Comparison of ENCODE assay signal across 21 cellular contexts in the genomic region with DNA sequence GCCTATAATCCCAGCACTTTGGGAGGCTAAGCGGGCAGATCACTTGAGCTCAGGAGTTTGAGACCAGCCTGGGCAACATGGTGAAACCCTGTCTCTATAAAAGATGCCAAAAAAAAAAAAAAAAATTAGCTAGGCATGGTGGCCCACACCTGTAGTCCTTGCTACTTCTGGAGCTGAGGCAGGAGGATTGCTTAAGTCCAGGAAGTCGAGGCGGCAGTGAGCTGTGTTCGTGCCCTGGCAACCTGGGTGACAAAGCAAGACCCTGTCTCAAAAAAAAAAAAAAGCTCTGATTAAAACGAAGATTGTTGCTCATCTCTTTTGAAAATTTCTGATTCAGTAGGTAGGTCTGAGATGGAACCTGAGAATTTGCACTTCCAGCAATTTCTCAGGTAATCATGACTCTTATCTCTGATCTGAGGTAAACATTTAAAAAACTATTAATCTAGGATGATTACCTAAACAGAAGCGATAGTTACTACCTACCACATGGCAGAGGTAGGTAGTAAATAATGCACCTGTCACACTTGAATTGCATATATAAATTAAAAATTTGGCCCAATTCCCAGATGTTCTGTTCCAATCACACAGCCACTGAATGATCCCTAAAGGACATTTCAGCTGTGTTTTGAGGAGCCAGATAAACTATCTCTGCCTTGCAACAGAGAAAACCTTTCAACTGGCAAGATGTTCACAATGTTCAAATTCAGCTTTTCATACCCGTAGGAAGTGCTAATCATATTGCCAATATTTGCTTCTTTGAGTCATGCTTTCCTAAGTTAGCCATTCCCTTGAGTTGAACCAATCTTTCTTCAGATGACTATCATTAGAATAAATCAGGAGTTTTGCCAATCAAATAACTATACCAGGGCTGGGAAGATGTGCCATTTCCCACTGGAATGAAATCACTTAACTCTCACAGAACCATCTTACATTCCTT. TPM values are rescaled to one million over a fixed set of nuclear protein-coding genes. Genes with fewer than 3 reads are reported as not detected.
A peak's percentile ranks its signal among the peaks of the same experiment; 100 is the strongest.
DNase-seq lines count a peak whose midpoint lies in the region; ATAC-seq, FAIRE-seq and TF ChIP-seq lines count a peak whose summit lies in the region.
"Had no signal": no experiment of that assay in that cellular context is flagged by ENCODE, and none has a peak within 500 bp of the region (broad histone marks: within the 10 kb centered on the region; RNA-seq: fewer than 3 reads in every experiment).

No MANE protein-coding gene starts in this region.

- FAIRE-seq in HepG2 (lab: Jason Lieb, UNC), result no peak
- no peak for FAIRE-seq in bronchial epithelial cell (lab: Jason Lieb, UNC)
- FAIRE-seq: urothelium cell line had no signal

- H3K79me2 ChIP-seq in HepG2 (ENCODE audit: insufficient read depth, low read length), result no peaks in the 10 kb centered on the region

- H3K9me3 ChIP-seq in HepG2 (ENCODE audit: low read length) (no peaks in the 10 kb centered on the region), right lobe of liver (no peaks in the 10 kb centered on the region)
- H3K9me3 ChIP-seq: heart right ventricle had no signal

- H4K20me1 ChIP-seq in HepG2 (ENCODE audit: insufficient read depth, low read length), result no peaks in the 10 kb centered on the region

- TF ChIP-seq CTCF in HepG2 (CRISPR knock-in tag; IDR thresholded peaks at IDR 0.05), result no peak
- TF ChIP-seq CTCF in right lobe of liver (IDR thresholded peaks at IDR 0.05), result no peak
- TF ChIP-seq CTCF in bronchial epithelial cell (IDR thresholded peaks at IDR 0.05; ENCODE audit: insufficient read depth, low read length, severe bottlenecking), result no peak

- no peaks in the 10 kb centered on the region for H3K27me3 Mint-ChIP-seq in activated naive CD8-positive, alpha-beta T cell treated with anti-CD3 and anti-CD28 coated beads for 36 hours
- H3K27me3 Mint-ChIP-seq: activated CD4-positive, alpha-beta memory T cell treated with anti-CD3 and anti-CD28 coated beads, Interleukin-2, amount 10 ng/mL, durations not matched to agents 7 days and 5 days had no signal

- TF ChIP-seq POLR2A in HepG2 (IDR thresholded peaks at IDR 0.05; ENCODE audit: insufficient read depth in 1 of 2, low read depth in 2 of 2, low read length in 2 of 2) (no peak), right lobe of liver (IDR thresholded peaks at IDR 0.05) (no peak)

- H3K36me3 Mint-ChIP-seq in activated naive CD8-positive, alpha-beta T cell treated with anti-CD3 and anti-CD28 coated beads for 36 hours, result no peaks in the 10 kb centered on the region

- no peak overlapping the region for H3K4me3 Mint-ChIP-seq in activated naive CD8-positive, alpha-beta T cell treated with anti-CD3 and anti-CD28 coated beads for 36 hours
- H3K4me3 Mint-ChIP-seq: activated CD4-positive, alpha-beta memory T cell treated with anti-CD3 and anti-CD28 coated beads, Interleukin-2, amount 10 ng/mL, durations not matched to agents 7 days and 5 days; nephron progenitor cell had no signal

- DNase-seq in HepG2 (ENCODE audit: low spot score) (peak; percentile 65), right lobe of liver (no peak), NCI-H2107 (lab: John Stamatoyannopoulos, UW) (peak; percentile 58), bronchial epithelial cell (ENCODE audit: low read depth) (peak; percentile 41), NCI-H526 treated with DMSO at 0.1 percent for 48 hours (lab: John Stamatoyannopoulos, UW) (no peak)
- DNase-seq in activated naive CD8-positive, alpha-beta T cell treated with anti-CD3 and anti-CD28 coated beads for 36 hours, result no peak
- DNase-seq: activated CD4-positive, alpha-beta memory T cell treated with anti-CD3 and anti-CD28 coated beads, Interleukin-2, amount 10 ng/mL, durations not matched to agents 7 days and 5 days; effector CD8-positive, alpha-beta T cell; GF-D8; heart right ventricle; islet precursor cell; mesenchymal stem cell; NCI-H446; nephron progenitor cell; stimulated activated naive CD8-positive, alpha-beta T cell treated with anti-CD3 and anti-CD28 coated beads, Interleukin-15, Interleukin-2, amounts not matched to agents 100 U/mL and 50 U/mL, for 24 hours had no signal

- no peak overlapping the region for H3K9ac ChIP-seq in HepG2 (ENCODE audit: insufficient read depth, low read depth, low read length)

- no peaks in the 10 kb centered on the region for H3K9me3 Mint-ChIP-seq in activated naive CD8-positive, alpha-beta T cell treated with anti-CD3 and anti-CD28 coated beads for 36 hours
- H3K9me3 Mint-ChIP-seq: activated CD4-positive, alpha-beta memory T cell treated with anti-CD3 and anti-CD28 coated beads, Interleukin-2, amount 10 ng/mL, durations not matched to agents 7 days and 5 days; nephron progenitor cell had no signal

- TF ChIP-seq EP300 in HepG2 (IDR thresholded peaks at IDR 0.05; ENCODE audit: low read depth in 2 of 2, low read length in 2 of 2) (peak in 1 of 2 experiments; percentile 39; a peak in 2 of 4 replicates), HepG2 (CRISPR knock-in tag; IDR thresholded peaks at IDR 0.05; ENCODE audit: borderline replicate concordance) (peak; percentile 41; the same call in 1 of the 2 replicates)

- intact Hi-C loops in HepG2 (cut with micrococcal nuclease; ENCODE audit: unreplicated experiment), result loop anchor here (5.0 kb wide), 2 partner anchors 115 to 270 kb away; a partner anchor contains a TSS
- intact Hi-C loops in right lobe of liver (cut with DNase I), result no loop called here

- H3K4me1 Mint-ChIP-seq in activated naive CD8-positive, alpha-beta T cell treated with anti-CD3 and anti-CD28 coated beads for 36 hours, result peaks cover 18% of the 10 kb centered on the region

- peak overlapping the region; percentile 73 for H3K4me2 ChIP-seq in HepG2 (ENCODE audit: low read depth, low read length)

- TF ChIP-seq RAD21 in HepG2 (CRISPR knock-in tag; IDR thresholded peaks at IDR 0.05), result no peak

- H3K36me3 ChIP-seq in HepG2 (replicated peaks in 1 of 2; ENCODE audit: control insufficient read depth in 1 of 2, insufficient read depth in 2 of 2, low read length in 2 of 2), result no peaks in the 10 kb centered on the region
- no peaks in the 10 kb centered on the region for H3K36me3 ChIP-seq in right lobe of liver
- no peaks in the 10 kb centered on the region for H3K36me3 ChIP-seq in bronchial epithelial cell (ENCODE audit: control insufficient read depth, insufficient read depth, low read length)
- H3K36me3 ChIP-seq: cardiac muscle cell, heart right ventricle had no signal

- H3K27me3 ChIP-seq in HepG2 (ENCODE audit: control insufficient read depth in 1 of 2, insufficient read depth in 2 of 2, low read length in 2 of 2) (no peaks in the 10 kb centered on the region; a peak in 2 of 5 replicates), right lobe of liver (no peaks in the 10 kb centered on the region), bronchial epithelial cell (ENCODE audit: control insufficient read depth, insufficient read depth, low read length) (no peaks in the 10 kb centered on the region)
- H3K27me3 ChIP-seq: cardiac muscle cell, heart right ventricle had no signal

- H3K27ac ChIP-seq in HepG2 (ENCODE audit: extremely low read length, insufficient read depth, low read length) (peak overlapping the region; percentile 0), right lobe of liver (no peak overlapping the region)
- H3K27ac ChIP-seq: cardiac muscle cell, heart right ventricle had no signal

- in situ Hi-C loops in HepG2 (cut with HindIII; ENCODE audit: extremely low pct_ligation_motif_present, low pct_unique_long_range_greater_than_20kb), result loop anchor here (5.0 kb wide), 1 partner anchor 40 kb away; a partner anchor contains a TSS

- no peak overlapping the region for H2AFZ ChIP-seq in HepG2 (ENCODE audit: low read length)

- CTCF ChIA-PET in HepG2 (lab: Yijun Ruan, JAX; ENCODE audit: low intra/inter-chr PET ratio, low total read pairs), result no interaction called here

- no TSS peak for BruUV-seq in HepG2 (replicated peaks; lab: Mats Ljungman, UMichigan)

- H3K4me1 ChIP-seq in HepG2 (ENCODE audit: insufficient read depth, low read length) (peaks cover 50% of the 10 kb centered on the region), right lobe of liver (no peaks in the 10 kb centered on the region)

- POLR2A ChIA-PET in HepG2 (lab: Yijun Ruan, JAX), result interaction anchor here (0.8 to 3.5 kb wide), 12 partner anchors 11 to 196 kb away, joined by 3 to 59 read pairs (median 6); a partner anchor contains a TSS

- no peak for ATAC-seq in HepG2
- ATAC-seq in right lobe of liver, result no peak
- no peak for ATAC-seq in HG03439 (IDR thresholded peaks at IDR 0.05; ENCODE audit: unreplicated experiment)
- no peak for ATAC-seq in GM21737 (IDR thresholded peaks at IDR 0.05; ENCODE audit: unreplicated experiment)
- ATAC-seq: heart right ventricle; stimulated activated naive CD8-positive, alpha-beta T cell treated with anti-CD3 and anti-CD28 coated beads, Interleukin-15, Interleukin-2, amounts not matched to agents 100 U/mL and 50 U/mL, for 24 hours had no signal

- 4% methylated on average over 7 of the region's 7 CpGs for WGBS in HepG2 (ENCODE audit: low lambda C conversion rate)
- WGBS in right lobe of liver (ENCODE audit: insufficient coverage, low coverage, low lambda C conversion rate, missing lambda C conversion rate), result 60% methylated on average over 6 of the region's 7 CpGs

- no peak overlapping the region; a peak in 2 of 6 replicates for H3K4me3 ChIP-seq in HepG2 (replicated peaks in 1 of 3; ENCODE audit: insufficient read depth in 1 of 3, low read depth in 2 of 3, low read length in 3 of 3)
- no peak overlapping the region for H3K4me3 ChIP-seq in right lobe of liver
- H3K4me3 ChIP-seq in bronchial epithelial cell (ENCODE audit: low read depth, low read length), result no peak overlapping the region
- H3K4me3 ChIP-seq: cardiac muscle cell, heart right ventricle had no signal

- H3K27ac Mint-ChIP-seq in activated naive CD8-positive, alpha-beta T cell treated with anti-CD3 and anti-CD28 coated beads for 36 hours, result no peak overlapping the region
- H3K27ac Mint-ChIP-seq: activated CD4-positive, alpha-beta memory T cell treated with anti-CD3 and anti-CD28 coated beads, Interleukin-2, amount 10 ng/mL, durations not matched to agents 7 days and 5 days; nephron progenitor cell had no signal

RNA-seq across cellular contexts. Expression of a gene that starts 4.2 kb away (rescaled TPM):
- total RNA-seq in HepG2 (2016; rRNA removed; fragmentation: Illumina TruSeq; extraction: Trizol), result 9.5 and 12.8 TPM in 2 replicates
- 1.4 and 1.7 TPM in 2 replicates for total RNA-seq in HepG2 (2016; cell fraction: cytosol; rRNA removed; fragmentation: Illumina TruSeq; extraction: Trizol; ENCODE audit: low read depth)
- total RNA-seq in HepG2 (2016; cell fraction: insoluble cytoplasmic fraction; rRNA removed; fragmentation: Illumina TruSeq; extraction: Trizol), result 10.8 and 12.7 TPM in 2 replicates
- 1.9 and 3.0 TPM in 2 replicates for total RNA-seq in HepG2 (2016; cell fraction: membrane; rRNA removed; fragmentation: Illumina TruSeq; extraction: Trizol)
- 16.2 and 17.5 TPM in 2 replicates for total RNA-seq in HepG2 (2016; cell fraction: nucleus; rRNA removed; fragmentation: Illumina TruSeq; extraction: Trizol)
- 11.0 and 16.9 TPM in 2 replicates for polyA plus RNA-seq in HepG2 (2011; rRNA removed)
- 4.2 and 4.7 TPM in 2 replicates for polyA plus RNA-seq in HepG2 (2011; cell fraction: cytosol; rRNA removed)
- 48.7 and 52.6 TPM in 2 replicates for polyA plus RNA-seq in HepG2 (2011; cell fraction: nucleus; rRNA removed)
- 12.2 and 12.9 TPM in 2 replicates for polyA plus RNA-seq in HepG2 (2012)
- polyA plus RNA-seq in HepG2 (2016; cell fraction: cytosol; fragmentation: Illumina TruSeq; extraction: Trizol; ENCODE audit: low read depth), result 0.97 and 1.2 TPM in 2 replicates
- polyA plus RNA-seq in HepG2 (2016; cell fraction: insoluble cytoplasmic fraction; fragmentation: Illumina TruSeq; extraction: Trizol; ENCODE audit: low read depth), result 7.4 and 7.8 TPM in 2 replicates
- 1.8 and 2.2 TPM in 2 replicates for polyA plus RNA-seq in HepG2 (2016; cell fraction: membrane; fragmentation: Illumina TruSeq; extraction: Trizol; ENCODE audit: low read depth)
- 29.9 and 31.5 TPM in 2 replicates for polyA plus RNA-seq in HepG2 (2016; cell fraction: nucleus; fragmentation: Illumina TruSeq; extraction: Trizol; ENCODE audit: insufficient read depth, low read depth)
- 28.6 and 32.2 TPM in 2 replicates for polyA minus RNA-seq in HepG2 (2011; rRNA and poly(A)+ RNA removed; ENCODE audit: low replicate concordance)
- 10.2 and 12.2 TPM in 2 replicates for polyA minus RNA-seq in HepG2 (2011; cell fraction: cytosol; rRNA and poly(A)+ RNA removed)
- polyA minus RNA-seq in HepG2 (2011; cell fraction: nucleus; rRNA and poly(A)+ RNA removed), result 30.5 and 40.9 TPM in 2 replicates
- total RNA-seq in right lobe of liver, result 10 to 100 TPM; 10.8 to 17.6 (median 14.0) TPM
- total RNA-seq in bronchial epithelial cell, result 9.7 and 10.2 TPM in 2 replicates
- total RNA-seq in activated naive CD8-positive, alpha-beta T cell treated with anti-CD3 and anti-CD28 coated beads for 36 hours, result 10 to 100 TPM; 21.6 to 22.1 TPM

RNA-seq across cellular contexts. Expression of a gene that starts 18.4 kb away (rescaled TPM):
- total RNA-seq in HepG2 (2016; rRNA removed; fragmentation: Illumina TruSeq; extraction: Trizol) (not detected in 2 replicates), right lobe of liver (under 1 TPM in 5 of 6 experiments, not detected in 1; 0.06 to 0.19 (median 0.11) TPM), bronchial epithelial cell (not detected in 2 replicates)
- total RNA-seq in HepG2 (2016; cell fraction: cytosol; rRNA removed; fragmentation: Illumina TruSeq; extraction: Trizol; ENCODE audit: low read depth), result not detected in 2 replicates
- total RNA-seq in HepG2 (2016; cell fraction: insoluble cytoplasmic fraction; rRNA removed; fragmentation: Illumina TruSeq; extraction: Trizol), result not detected in 2 replicates
- total RNA-seq in HepG2 (2016; cell fraction: membrane; rRNA removed; fragmentation: Illumina TruSeq; extraction: Trizol), result not detected in 2 replicates
- total RNA-seq in HepG2 (2016; cell fraction: nucleus; rRNA removed; fragmentation: Illumina TruSeq; extraction: Trizol), result not detected in 2 replicates
- 0.05 TPM in 1 of 2 replicates, not detected in the other for polyA plus RNA-seq in HepG2 (2011; rRNA removed)
- polyA plus RNA-seq in HepG2 (2011; cell fraction: cytosol; rRNA removed), result 0.03 and 0.05 TPM in 2 replicates
- 0.03 and 0.10 TPM in 2 replicates for polyA plus RNA-seq in HepG2 (2011; cell fraction: nucleus; rRNA removed)
- polyA plus RNA-seq in HepG2 (2012), result 0.05 and 0.15 TPM in 2 replicates
- not detected in 2 replicates for polyA plus RNA-seq in HepG2 (2016; cell fraction: cytosol; fragmentation: Illumina TruSeq; extraction: Trizol; ENCODE audit: low read depth)
- 0.04 TPM in 1 of 2 replicates, not detected in the other for polyA plus RNA-seq in HepG2 (2016; cell fraction: insoluble cytoplasmic fraction; fragmentation: Illumina TruSeq; extraction: Trizol; ENCODE audit: low read depth)
- not detected in 2 replicates for polyA plus RNA-seq in HepG2 (2016; cell fraction: membrane; fragmentation: Illumina TruSeq; extraction: Trizol; ENCODE audit: low read depth)
- polyA plus RNA-seq in HepG2 (2016; cell fraction: nucleus; fragmentation: Illumina TruSeq; extraction: Trizol; ENCODE audit: insufficient read depth, low read depth), result not detected in 2 replicates
- 0.04 and 0.12 TPM in 2 replicates for polyA minus RNA-seq in HepG2 (2011; rRNA and poly(A)+ RNA removed; ENCODE audit: low replicate concordance)
- not detected in 2 replicates for polyA minus RNA-seq in HepG2 (2011; cell fraction: cytosol; rRNA and poly(A)+ RNA removed)
- 0.12 TPM in 1 of 2 replicates, not detected in the other for polyA minus RNA-seq in HepG2 (2011; cell fraction: nucleus; rRNA and poly(A)+ RNA removed)
- under 1 TPM; 0.50 to 0.68 TPM for total RNA-seq in activated naive CD8-positive, alpha-beta T cell treated with anti-CD3 and anti-CD28 coated beads for 36 hours
- total RNA-seq: cardiac muscle cell, H4, LHCN-M2 had no signal
- polyA plus RNA-seq: cardiac muscle cell had no signal

RNA-seq across cellular contexts. Expression of a gene that starts 37.1 kb away (rescaled TPM):
- total RNA-seq in HepG2 (2016; rRNA removed; fragmentation: Illumina TruSeq; extraction: Trizol), result 32.4 and 39.7 TPM in 2 replicates
- total RNA-seq in HepG2 (2016; cell fraction: cytosol; rRNA removed; fragmentation: Illumina TruSeq; extraction: Trizol; ENCODE audit: low read depth), result 7.0 and 8.1 TPM in 2 replicates
- total RNA-seq in HepG2 (2016; cell fraction: insoluble cytoplasmic fraction; rRNA removed; fragmentation: Illumina TruSeq; extraction: Trizol), result 30.4 and 41.7 TPM in 2 replicates
- 12.6 and 13.2 TPM in 2 replicates for total RNA-seq in HepG2 (2016; cell fraction: membrane; rRNA removed; fragmentation: Illumina TruSeq; extraction: Trizol)
- 35.3 and 44.2 TPM in 2 replicates for total RNA-seq in HepG2 (2016; cell fraction: nucleus; rRNA removed; fragmentation: Illumina TruSeq; extraction: Trizol)
- 40.0 and 41.1 TPM in 2 replicates for polyA plus RNA-seq in HepG2 (2011; rRNA removed)
- polyA plus RNA-seq in HepG2 (2011; cell fraction: cytosol; rRNA removed), result 25.8 and 29.7 TPM in 2 replicates
- 108 and 113 TPM in 2 replicates for polyA plus RNA-seq in HepG2 (2011; cell fraction: nucleus; rRNA removed)
- 14.8 and 23.9 TPM in 2 replicates for polyA plus RNA-seq in HepG2 (2012)
- polyA plus RNA-seq in HepG2 (2016; cell fraction: cytosol; fragmentation: Illumina TruSeq; extraction: Trizol; ENCODE audit: low read depth), result 5.7 and 6.0 TPM in 2 replicates
- 31.9 and 37.6 TPM in 2 replicates for polyA plus RNA-seq in HepG2 (2016; cell fraction: insoluble cytoplasmic fraction; fragmentation: Illumina TruSeq; extraction: Trizol; ENCODE audit: low read depth)
- polyA plus RNA-seq in HepG2 (2016; cell fraction: membrane; fragmentation: Illumina TruSeq; extraction: Trizol; ENCODE audit: low read depth), result 9.1 and 10.6 TPM in 2 replicates
- polyA plus RNA-seq in HepG2 (2016; cell fraction: nucleus; fragmentation: Illumina TruSeq; extraction: Trizol; ENCODE audit: insufficient read depth, low read depth), result 101 and 108 TPM in 2 replicates
- 38.1 and 65.7 TPM in 2 replicates for polyA minus RNA-seq in HepG2 (2011; rRNA and poly(A)+ RNA removed; ENCODE audit: low replicate concordance)
- 8.6 and 9.5 TPM in 2 replicates for polyA minus RNA-seq in HepG2 (2011; cell fraction: cytosol; rRNA and poly(A)+ RNA removed)
- polyA minus RNA-seq in HepG2 (2011; cell fraction: nucleus; rRNA and poly(A)+ RNA removed), result 99.7 and 101 TPM in 2 replicates
- 10 to 100 TPM; 11.2 to 43.8 (median 14.4) TPM for total RNA-seq in right lobe of liver
- 15.0 and 15.4 TPM in 2 replicates for total RNA-seq in bronchial epithelial cell
- total RNA-seq in activated naive CD8-positive, alpha-beta T cell treated with anti-CD3 and anti-CD28 coated beads for 36 hours, result 10 to 100 TPM; 59.0 to 59.2 TPM

RNA-seq across cellular contexts. Expression of a gene that starts 37.5 kb away (rescaled TPM):
- total RNA-seq in HepG2 (2016; rRNA removed; fragmentation: Illumina TruSeq; extraction: Trizol) (171 and 261 TPM in 2 replicates), right lobe of liver (10 to 100 TPM; 50.2 to 87.0 (median 59.8) TPM), bronchial epithelial cell (25.3 and 56.1 TPM in 2 replicates)
- 72.5 and 84.0 TPM in 2 replicates for total RNA-seq in HepG2 (2016; cell fraction: cytosol; rRNA removed; fragmentation: Illumina TruSeq; extraction: Trizol; ENCODE audit: low read depth)
- 177 and 247 TPM in 2 replicates for total RNA-seq in HepG2 (2016; cell fraction: insoluble cytoplasmic fraction; rRNA removed; fragmentation: Illumina TruSeq; extraction: Trizol)
- 130 and 144 TPM in 2 replicates for total RNA-seq in HepG2 (2016; cell fraction: membrane; rRNA removed; fragmentation: Illumina TruSeq; extraction: Trizol)
- 79.4 and 94.6 TPM in 2 replicates for total RNA-seq in HepG2 (2016; cell fraction: nucleus; rRNA removed; fragmentation: Illumina TruSeq; extraction: Trizol)
- polyA plus RNA-seq in HepG2 (2011; rRNA removed), result 336 and 405 TPM in 2 replicates
- 342 and 365 TPM in 2 replicates for polyA plus RNA-seq in HepG2 (2011; cell fraction: cytosol; rRNA removed)
- polyA plus RNA-seq in HepG2 (2011; cell fraction: nucleus; rRNA removed), result 199 and 247 TPM in 2 replicates
- polyA plus RNA-seq in HepG2 (2012), result 218 and 250 TPM in 2 replicates
- polyA plus RNA-seq in HepG2 (2016; cell fraction: cytosol; fragmentation: Illumina TruSeq; extraction: Trizol; ENCODE audit: low read depth), result 85.4 and 96.6 TPM in 2 replicates
- 442 and 448 TPM in 2 replicates for polyA plus RNA-seq in HepG2 (2016; cell fraction: insoluble cytoplasmic fraction; fragmentation: Illumina TruSeq; extraction: Trizol; ENCODE audit: low read depth)
- polyA plus RNA-seq in HepG2 (2016; cell fraction: membrane; fragmentation: Illumina TruSeq; extraction: Trizol; ENCODE audit: low read depth), result 162 and 177 TPM in 2 replicates
- 253 and 259 TPM in 2 replicates for polyA plus RNA-seq in HepG2 (2016; cell fraction: nucleus; fragmentation: Illumina TruSeq; extraction: Trizol; ENCODE audit: insufficient read depth, low read depth)
- 377 and 396 TPM in 2 replicates for polyA minus RNA-seq in HepG2 (2011; rRNA and poly(A)+ RNA removed; ENCODE audit: low replicate concordance)
- 101 and 112 TPM in 2 replicates for polyA minus RNA-seq in HepG2 (2011; cell fraction: cytosol; rRNA and poly(A)+ RNA removed)
- polyA minus RNA-seq in HepG2 (2011; cell fraction: nucleus; rRNA and poly(A)+ RNA removed), result 59.6 and 63.5 TPM in 2 replicates
- 100 to 1,000 TPM; 253 to 277 TPM for total RNA-seq in activated naive CD8-positive, alpha-beta T cell treated with anti-CD3 and anti-CD28 coated beads for 36 hours

RNA-seq across cellular contexts. Expression of a gene that starts 43.7 kb away (rescaled TPM):
- 31.9 and 33.4 TPM in 2 replicates for total RNA-seq in HepG2 (2016; rRNA removed; fragmentation: Illumina TruSeq; extraction: Trizol)
- 16.4 and 18.3 TPM in 2 replicates for total RNA-seq in HepG2 (2016; cell fraction: cytosol; rRNA removed; fragmentation: Illumina TruSeq; extraction: Trizol; ENCODE audit: low read depth)
- total RNA-seq in HepG2 (2016; cell fraction: insoluble cytoplasmic fraction; rRNA removed; fragmentation: Illumina TruSeq; extraction: Trizol), result 32.1 and 34.6 TPM in 2 replicates
- 32.6 and 39.7 TPM in 2 replicates for total RNA-seq in HepG2 (2016; cell fraction: membrane; rRNA removed; fragmentation: Illumina TruSeq; extraction: Trizol)
- total RNA-seq in HepG2 (2016; cell fraction: nucleus; rRNA removed; fragmentation: Illumina TruSeq; extraction: Trizol), result 20.8 and 28.1 TPM in 2 replicates
- polyA plus RNA-seq in HepG2 (2011; rRNA removed), result 47.0 and 54.5 TPM in 2 replicates
- 40.6 and 41.5 TPM in 2 replicates for polyA plus RNA-seq in HepG2 (2011; cell fraction: cytosol; rRNA removed)
- polyA plus RNA-seq in HepG2 (2011; cell fraction: nucleus; rRNA removed), result 70.2 and 90.4 TPM in 2 replicates
- 30.3 and 35.7 TPM in 2 replicates for polyA plus RNA-seq in HepG2 (2012)
- 14.0 and 16.8 TPM in 2 replicates for polyA plus RNA-seq in HepG2 (2016; cell fraction: cytosol; fragmentation: Illumina TruSeq; extraction: Trizol; ENCODE audit: low read depth)
- 40.6 and 44.1 TPM in 2 replicates for polyA plus RNA-seq in HepG2 (2016; cell fraction: insoluble cytoplasmic fraction; fragmentation: Illumina TruSeq; extraction: Trizol; ENCODE audit: low read depth)
- 24.7 and 35.2 TPM in 2 replicates for polyA plus RNA-seq in HepG2 (2016; cell fraction: membrane; fragmentation: Illumina TruSeq; extraction: Trizol; ENCODE audit: low read depth)
- 61.7 and 72.0 TPM in 2 replicates for polyA plus RNA-seq in HepG2 (2016; cell fraction: nucleus; fragmentation: Illumina TruSeq; extraction: Trizol; ENCODE audit: insufficient read depth, low read depth)
- polyA minus RNA-seq in HepG2 (2011; rRNA and poly(A)+ RNA removed; ENCODE audit: low replicate concordance), result 63.2 and 70.8 TPM in 2 replicates
- 16.6 and 21.8 TPM in 2 replicates for polyA minus RNA-seq in HepG2 (2011; cell fraction: cytosol; rRNA and poly(A)+ RNA removed)
- 33.3 and 33.8 TPM in 2 replicates for polyA minus RNA-seq in HepG2 (2011; cell fraction: nucleus; rRNA and poly(A)+ RNA removed)
- 10 to 100 TPM in 4 of 6 experiments, 1 to 10 TPM in 2; 7.0 to 13.8 (median 11.4) TPM for total RNA-seq in right lobe of liver
- 19.3 and 24.7 TPM in 2 replicates for total RNA-seq in bronchial epithelial cell
- total RNA-seq in activated naive CD8-positive, alpha-beta T cell treated with anti-CD3 and anti-CD28 coated beads for 36 hours, result 10 to 100 TPM; 27.6 to 28.7 TPM

Comparison
In these comparisons a context has a peak if more than half of its experiments do, and no peak if none do; other contexts are left out.
1. DNase-seq: peak in HepG2 (single experiment), NCI-H2107 (single experiment) and bronchial epithelial cell (single experiment); none in right lobe of liver (0 of 3), NCI-H526 treated with DMSO at 0.1 percent for 48 hours (single experiment) and activated naive CD8-positive, alpha-beta T cell treated with anti-CD3 and anti-CD28 coated beads for 36 hours (single experiment).